8 cellular contexts compared by ENCODE assay signal in the genomic region with DNA sequence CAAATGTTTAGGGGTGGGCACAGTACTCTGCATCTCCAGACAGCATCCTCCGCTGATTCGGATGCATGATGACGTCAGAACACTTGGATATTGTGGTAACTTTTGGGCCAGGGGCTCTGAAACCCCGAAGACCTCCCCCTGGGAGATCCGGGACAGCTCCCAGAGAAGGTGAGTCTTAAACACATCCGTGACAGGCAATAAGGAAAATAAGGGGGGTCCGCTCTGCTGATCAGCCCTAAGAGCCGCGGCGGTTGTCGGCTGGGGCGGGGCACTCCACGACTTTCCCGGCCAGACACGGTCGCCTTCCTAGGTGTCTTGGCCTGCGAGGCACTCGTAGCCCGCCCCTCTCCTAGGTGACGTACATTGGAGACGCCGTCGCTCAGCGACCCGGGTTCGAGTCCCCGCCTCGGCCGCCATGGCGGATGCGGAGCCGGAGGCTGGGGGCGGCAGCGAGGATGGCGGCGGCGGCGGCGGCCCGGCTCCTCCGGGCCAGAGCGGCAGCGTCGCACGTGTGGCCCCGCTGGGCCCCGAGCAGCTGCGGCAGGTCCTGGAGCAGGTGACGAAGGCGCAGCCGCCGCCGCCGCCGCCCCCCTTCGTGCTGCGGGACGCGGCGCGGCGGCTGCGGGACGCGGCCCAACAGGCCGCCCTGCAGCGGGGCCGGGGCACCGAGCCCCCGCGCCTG. TPM values are rescaled to one million over a fixed set of nuclear protein-coding genes. Genes with fewer than 3 reads are reported as not detected.
A peak's percentile ranks its signal among the peaks of the same experiment; 100 is the strongest.
DNase-seq lines count a peak whose midpoint lies in the region; ATAC-seq, FAIRE-seq and TF ChIP-seq lines count a peak whose summit lies in the region.

Gene ZNF839, plus strand, starts transcription at position 396 of the 682 bp plus-strand sequence. Its CDS starts 20 bp downstream, at position 416.

- 3% methylated on average over 14 of the region's 71 CpGs for WGBS in HepG2 (ENCODE audit: low lambda C conversion rate)

- no peaks in the 10 kb centered on the region for H3K36me3 ChIP-seq in HepG2 (replicated peaks in 1 of 2; ENCODE audit: control insufficient read depth in 1 of 2, insufficient read depth in 2 of 2, low read length in 2 of 2)

- POLR2A ChIA-PET in HepG2 (lab: Yijun Ruan, JAX), result interaction anchor here (0.5 to 2.9 kb wide), 6 partner anchors 11 to 612 kb away, joined by 3 to 14 read pairs (median 7); partner anchors contain the start of genes CINP, MOK and TECPR2

- peak within 1 kb of the TSS; percentile 72 to 85 (median 74) for H3K4me3 ChIP-seq in HepG2 (replicated peaks in 1 of 3; ENCODE audit: insufficient read depth in 1 of 3, low read depth in 2 of 3, low read length in 3 of 3)

- in situ Hi-C loops in HepG2 (cut with HindIII; ENCODE audit: extremely low pct_ligation_motif_present, low pct_unique_long_range_greater_than_20kb), result loop anchor here (5.0 to 10.0 kb wide), 2 partner anchors 245 to 357 kb away; partner anchors contain the start of gene DYNC1H1

- H3K4me1 ChIP-seq in HepG2 (ENCODE audit: insufficient read depth, low read length), result peaks cover 67% of the 10 kb centered on the region

- peaks cover 7% of the 10 kb centered on the region for H3K79me2 ChIP-seq in HepG2 (ENCODE audit: insufficient read depth, low read length)

- intact Hi-C loops in HepG2 (cut with micrococcal nuclease; ENCODE audit: unreplicated experiment), result loop anchor here (2.0 to 5.0 kb wide), 5 partner anchors 43 to 357 kb away; partner anchors contain the start of genes CINP, DYNC1H1, RCOR1 and TECPR2

- TF ChIP-seq EP300 in HepG2 (IDR thresholded peaks at IDR 0.05; ENCODE audit: low read depth in 2 of 2, low read length in 2 of 2) (peak in 1 of 2 experiments; percentile 2; a peak in 1 of 4 replicates), HepG2 (CRISPR knock-in tag; IDR thresholded peaks at IDR 0.05; ENCODE audit: borderline replicate concordance) (no peak)

- FAIRE-seq in HepG2 (lab: Jason Lieb, UNC), result no peak

- peak within 1 kb of the TSS; percentile 96 for H3K4me2 ChIP-seq in HepG2 (ENCODE audit: low read depth, low read length)

- CTCF ChIA-PET in HepG2 (lab: Yijun Ruan, JAX; ENCODE audit: low intra/inter-chr PET ratio, low total read pairs), result no interaction called here

- TF ChIP-seq CTCF in HepG2 (CRISPR knock-in tag; IDR thresholded peaks at IDR 0.05), result 0 out of 2 replicates have a peak, but pooled peaks have one; percentile 8

- no peaks in the 10 kb centered on the region for H4K20me1 ChIP-seq in HepG2 (ENCODE audit: insufficient read depth, low read length)

- peak; percentile 26 to 88 (median 79) for DNase-seq in C1 segment of cervical spinal cord (lab: John Stamatoyannopoulos, UW)
- DNase-seq in HK-2 (ENCODE audit: unreplicated experiment), result peak; percentile 90
- peak; percentile 59 for DNase-seq in NCI-H82 treated with DMSO at 0.1 percent for 48 hours (lab: John Stamatoyannopoulos, UW; ENCODE audit: unreplicated experiment)
- peak; percentile 94 for DNase-seq in activated CD4-positive, alpha-beta T cell treated with anti-CD3 and anti-CD28 coated beads, Interleukin-2, amount 50 U/mL, for 4 hours
- peak; percentile 84 for DNase-seq in dedifferentiated amniotic fluid mesenchymal stem cell (ENCODE audit: extremely low spot score)
- DNase-seq in HepG2 (ENCODE audit: low spot score), result peak; percentile 69
- peak; percentile 96 to 97 for DNase-seq in stimulated activated CD4-positive, alpha-beta T cell treated with anti-CD3 and anti-CD28 coated beads, Interleukin-2, amount 100 ng/mL, for 48 hours

- TF ChIP-seq POLR2A in HepG2 (IDR thresholded peaks at IDR 0.05; ENCODE audit: insufficient read depth in 1 of 2, low read depth in 2 of 2, low read length in 2 of 2), result peak in 1 of 2 experiments; percentile 39; a peak in 1 of 4 replicates

- H3K9me3 ChIP-seq in HepG2 (ENCODE audit: low read length), result no peaks in the 10 kb centered on the region

- BruUV-seq in HepG2 (replicated peaks; lab: Mats Ljungman, UMichigan), result no TSS peak

- H2AFZ ChIP-seq in HepG2 (ENCODE audit: low read length), result no peak within 1 kb of the TSS

- peak; percentile 30; the same call in 1 of the 2 replicates for TF ChIP-seq RAD21 in HepG2 (CRISPR knock-in tag; IDR thresholded peaks at IDR 0.05)

- peak within 1 kb of the TSS; percentile 98 for H3K9ac ChIP-seq in HepG2 (ENCODE audit: insufficient read depth, low read depth, low read length)

- ATAC-seq in GM19397 (IDR thresholded peaks at IDR 0.05; ENCODE audit: unreplicated experiment) (peak; percentile 65), HepG2 (0 out of 3 replicates have a peak, but pooled peaks have one; percentile 0)

- no peaks in the 10 kb centered on the region; a peak in 1 of 5 replicates for H3K27me3 ChIP-seq in HepG2 (ENCODE audit: control insufficient read depth in 1 of 2, insufficient read depth in 2 of 2, low read length in 2 of 2)

- H3K27ac ChIP-seq in HepG2 (ENCODE audit: extremely low read length, insufficient read depth, low read length), result peak within 1 kb of the TSS; percentile 96

TF ChIP-seq in HepG2, 621 proteins besides CTCF, POLR2A, EP300 and RAD21 (continues in another document):
- TF ChIP-seq UBTF (CRISPR knock-in tag; IDR thresholded peaks at IDR 0.05) (peak; percentile 70), ZNF292 (CRISPR knock-in tag; IDR thresholded peaks at IDR 0.05; ENCODE audit: borderline replicate concordance, low read depth) (no peak), ZSCAN22 (CRISPR knock-in tag; IDR thresholded peaks at IDR 0.05) (no peak), ARNT (IDR thresholded peaks at IDR 0.05) (no peak), ZNF713 (CRISPR knock-in tag; IDR thresholded peaks at IDR 0.05) (no peak), ZNF546 (CRISPR knock-in tag; conservative IDR thresholded peaks at IDR 0.05) (no peak), FOSL1 (CRISPR knock-in tag; IDR thresholded peaks at IDR 0.05; ENCODE audit: borderline replicate concordance) (no peak), ZNF547 (CRISPR knock-in tag; IDR thresholded peaks at IDR 0.05) (no peak), NFYC (CRISPR knock-in tag; IDR thresholded peaks at IDR 0.05) (no peak), RBFOX2 (IDR thresholded peaks at IDR 0.05; ENCODE audit: low read depth, low read length) (peak; percentile 96), PRPF4 (IDR thresholded peaks at IDR 0.05; ENCODE audit: low read depth, low read length, poor library complexity, severe bottlenecking) (no peak), CBFB (CRISPR knock-in tag; IDR thresholded peaks at IDR 0.05) (peak; percentile 54; the same call in 1 of the 2 replicates)
- TF ChIP-seq, protein P1, sequence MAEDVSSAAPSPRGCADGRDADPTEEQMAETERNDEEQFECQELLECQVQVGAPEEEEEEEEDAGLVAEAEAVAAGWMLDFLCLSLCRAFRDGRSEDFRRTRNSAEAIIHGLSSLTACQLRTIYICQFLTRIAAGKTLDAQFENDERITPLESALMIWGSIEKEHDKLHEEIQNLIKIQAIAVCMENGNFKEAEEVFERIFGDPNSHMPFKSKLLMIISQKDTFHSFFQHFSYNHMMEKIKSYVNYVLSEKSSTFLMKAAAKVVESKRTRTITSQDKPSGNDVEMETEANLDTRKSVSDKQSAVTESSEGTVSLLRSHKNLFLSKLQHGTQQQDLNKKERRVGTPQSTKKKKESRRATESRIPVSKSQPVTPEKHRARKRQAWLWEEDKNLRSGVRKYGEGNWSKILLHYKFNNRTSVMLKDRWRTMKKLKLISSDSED (CRISPR knock-in tag; IDR thresholded peaks at IDR 0.05), result no peak

RNA-seq across cellular contexts. Expression of gene ZNF839, which starts in this region (rescaled TPM):
- 8.2 and 12.8 TPM in 2 replicates for total RNA-seq in HepG2 (2016; rRNA removed; fragmentation: Illumina TruSeq; extraction: Trizol)
- 9.1 and 10.6 TPM in 2 replicates for total RNA-seq in HepG2 (2016; cell fraction: cytosol; rRNA removed; fragmentation: Illumina TruSeq; extraction: Trizol; ENCODE audit: low read depth)
- 8.4 and 10.7 TPM in 2 replicates for total RNA-seq in HepG2 (2016; cell fraction: insoluble cytoplasmic fraction; rRNA removed; fragmentation: Illumina TruSeq; extraction: Trizol)
- total RNA-seq in HepG2 (2016; cell fraction: membrane; rRNA removed; fragmentation: Illumina TruSeq; extraction: Trizol), result 9.6 and 11.1 TPM in 2 replicates
- total RNA-seq in HepG2 (2016; cell fraction: nucleus; rRNA removed; fragmentation: Illumina TruSeq; extraction: Trizol), result 11.5 and 11.8 TPM in 2 replicates
- 9.3 and 11.1 TPM in 2 replicates for polyA plus RNA-seq in HepG2 (2011; rRNA removed)
- 5.1 and 6.1 TPM in 2 replicates for polyA plus RNA-seq in HepG2 (2011; cell fraction: cytosol; rRNA removed)
- 26.5 and 27.5 TPM in 2 replicates for polyA plus RNA-seq in HepG2 (2011; cell fraction: nucleus; rRNA removed)
- 4.2 and 5.2 TPM in 2 replicates for polyA plus RNA-seq in HepG2 (2012)
- polyA plus RNA-seq in HepG2 (2016; cell fraction: cytosol; fragmentation: Illumina TruSeq; extraction: Trizol; ENCODE audit: low read depth), result 1.3 and 1.6 TPM in 2 replicates
- 5.7 and 6.5 TPM in 2 replicates for polyA plus RNA-seq in HepG2 (2016; cell fraction: insoluble cytoplasmic fraction; fragmentation: Illumina TruSeq; extraction: Trizol; ENCODE audit: low read depth)
- 3.0 and 4.1 TPM in 2 replicates for polyA plus RNA-seq in HepG2 (2016; cell fraction: membrane; fragmentation: Illumina TruSeq; extraction: Trizol; ENCODE audit: low read depth)
- 33.2 and 35.7 TPM in 2 replicates for polyA plus RNA-seq in HepG2 (2016; cell fraction: nucleus; fragmentation: Illumina TruSeq; extraction: Trizol; ENCODE audit: insufficient read depth, low read depth)
- 7.4 and 14.9 TPM in 2 replicates for polyA minus RNA-seq in HepG2 (2011; rRNA and poly(A)+ RNA removed; ENCODE audit: low replicate concordance)
- 4.6 and 4.8 TPM in 2 replicates for polyA minus RNA-seq in HepG2 (2011; cell fraction: cytosol; rRNA and poly(A)+ RNA removed)
- polyA minus RNA-seq in HepG2 (2011; cell fraction: nucleus; rRNA and poly(A)+ RNA removed), result 11.6 and 11.8 TPM in 2 replicates

Comparison
In these comparisons a context has a peak if more than half of its experiments do, and no peak if none do; other contexts are left out.
1. Peak in every context shown above with its lines: DNase-seq, ATAC-seq, H3K4me3 ChIP-seq and H3K27ac ChIP-seq.